21 cellular contexts compared by ENCODE assay signal in genomic region chr2:179622635-179623034, GRCh38.
DNase-seq lines count a peak whose midpoint lies in the region; ATAC-seq and TF ChIP-seq lines count a peak whose summit lies in the region.
"Had no signal": no experiment of that assay in that cellular context is flagged by ENCODE, and none has a peak within 500 bp of the region (broad histone marks: within the 10 kb centered on the region; RNA-seq: fewer than 3 reads in every experiment).

No MANE protein-coding gene starts in this region.

- no peaks in the 10 kb centered on the region for H3K9me3 ChIP-seq in SK-N-SH
- no peaks in the 10 kb centered on the region for H3K9me3 ChIP-seq in smooth muscle cell (replicated peaks; ENCODE audit: low read depth)
- no peaks in the 10 kb centered on the region for H3K9me3 ChIP-seq in thyroid gland
- H3K9me3 ChIP-seq: A549 had no signal

- intact Hi-C loops in cardiac septum (cut with DNase I), result no loop called here
- intact Hi-C loops in thyroid gland (cut with DNase I), result no loop called here

- H3K36me3 ChIP-seq in SK-N-SH (replicated peaks in 1 of 2; ENCODE audit: control insufficient read depth in 1 of 2, insufficient read depth in 2 of 2, low read length in 1 of 2) (no peaks in the 10 kb centered on the region), smooth muscle cell (ENCODE audit: low read depth) (no peaks in the 10 kb centered on the region), thyroid gland (no peaks in the 10 kb centered on the region)

- 78% methylated on average over 1 of the region's 1 CpG for WGBS in SK-N-SH (ENCODE audit: low lambda C conversion rate)
- WGBS in smooth muscle cell (ENCODE audit: low lambda C conversion rate), result 90% methylated on average over 1 of the region's 1 CpG
- WGBS in thyroid gland, 2 donors, result 86 to 100% methylated on average over 1 of the region's 1 CpG

- peaks cover 8% of the 10 kb centered on the region for H3F3A ChIP-seq in SK-N-SH (replicated peaks; ENCODE audit: insufficient read depth)
- H3F3A ChIP-seq in smooth muscle cell (ENCODE audit: low read depth), result no peaks in the 10 kb centered on the region

- DNase-seq in SK-N-SH, result no peak
- DNase-seq in cardiac septum (ENCODE audit: low spot score), result peak; percentile 82
- DNase-seq in left lobe of liver (ENCODE audit: low spot score), result no peak
- DNase-seq in smooth muscle cell (lab: John Stamatoyannopoulos, UW; ENCODE audit: unreplicated experiment), result no peak
- DNase-seq in thyroid gland, result no peak
- DNase-seq: DMS79, H9, KBM-7, NCI-H1092, NCI-H1436 treated with DMSO at 0.1 percent for 48 hours, NCI-H1930, NCI-H226, NCI-H524 treated with DMSO at 0.1 percent for 48 hours, NCI-H82, SIG-M5 had no signal

- no peaks in the 10 kb centered on the region for H4K20me1 ChIP-seq in SK-N-SH (ENCODE audit: insufficient read depth)
- no peaks in the 10 kb centered on the region for H4K20me1 ChIP-seq in smooth muscle cell (ENCODE audit: low read depth)

- 0 out of 2 replicates have a peak overlapping the region, but pooled peaks have one; percentile 40 for H2AFZ ChIP-seq in SK-N-SH (ENCODE audit: low read depth)
- no peak overlapping the region for H2AFZ ChIP-seq in smooth muscle cell (ENCODE audit: low read depth)

- TF ChIP-seq RAD21 in SK-N-SH (IDR thresholded peaks at IDR 0.05; ENCODE audit: low read length), result no peak

- no peak for TF ChIP-seq CTCF in SK-N-SH (IDR thresholded peaks at IDR 0.05)
- TF ChIP-seq CTCF in smooth muscle cell (IDR thresholded peaks at IDR 0.05; ENCODE audit: borderline replicate concordance, insufficient read depth, poor library complexity, severe bottlenecking), result no peak
- TF ChIP-seq CTCF in thyroid gland (IDR thresholded peaks at IDR 0.05), result no peak

- H3K4me3 ChIP-seq in SK-N-SH (ENCODE audit: low read depth in 2 of 2, low read length in 1 of 2), result no peak overlapping the region
- no peak overlapping the region for H3K4me3 ChIP-seq in smooth muscle cell
- no peak overlapping the region for H3K4me3 ChIP-seq in thyroid gland (replicated peaks in 1 of 3)
- H3K4me3 ChIP-seq: A549 had no signal

- TF ChIP-seq POLR2A in thyroid gland (IDR thresholded peaks at IDR 0.05), result no peak

- H3K27me3 ChIP-seq in SK-N-SH (ENCODE audit: insufficient read depth), result no peaks in the 10 kb centered on the region
- H3K27me3 ChIP-seq in smooth muscle cell (ENCODE audit: low read depth), result no peaks in the 10 kb centered on the region
- no peaks in the 10 kb centered on the region for H3K27me3 ChIP-seq in thyroid gland

- H3K4me1 ChIP-seq in SK-N-SH (ENCODE audit: control insufficient read depth in 1 of 2, insufficient read depth in 2 of 2, low read depth in 1 of 2, low read length in 1 of 2), result peaks cover 0 to 7% of the 10 kb centered on the region in 2 experiments; a peak in 1 of 4 replicates
- H3K4me1 ChIP-seq in smooth muscle cell (ENCODE audit: low read depth), result no peaks in the 10 kb centered on the region
- H3K4me1 ChIP-seq in thyroid gland, result no peaks in the 10 kb centered on the region
- H3K4me1 ChIP-seq: A549 had no signal

- no peaks in the 10 kb centered on the region for H3K9me2 ChIP-seq in SK-N-SH

- no peak for ATAC-seq in SK-N-SH treated with all-trans-retinoic acid at 6 μM for 48 hours
- peak; percentile 34 for ATAC-seq in left lobe of liver
- no peak for ATAC-seq in HG02763 (IDR thresholded peaks at IDR 0.05; ENCODE audit: unreplicated experiment)
- no peak for ATAC-seq in HG03520 (IDR thresholded peaks at IDR 0.05; ENCODE audit: unreplicated experiment)
- ATAC-seq: A549, HepG2 had no signal

- H3K9ac ChIP-seq in SK-N-SH (no peak overlapping the region), smooth muscle cell (ENCODE audit: low read depth) (no peak overlapping the region)

- H3K27ac ChIP-seq in SK-N-SH (ENCODE audit: low read depth in 2 of 2, low read length in 1 of 2), result peak overlapping the region in 1 of 2 experiments; percentile 25; a peak in 1 of 4 replicates
- H3K27ac ChIP-seq in smooth muscle cell (ENCODE audit: low read depth), result peak overlapping the region; percentile 45
- no peak overlapping the region for H3K27ac ChIP-seq in thyroid gland
- H3K27ac ChIP-seq: A549, HL-60 had no signal

- POLR2A ChIA-PET in SK-N-SH (lab: Yijun Ruan, JAX), result no interaction called here

- 0 out of 2 replicates have a peak overlapping the region, but pooled peaks have one; percentile 38 for H3K4me2 ChIP-seq in SK-N-SH
- no peak overlapping the region for H3K4me2 ChIP-seq in smooth muscle cell
- H3K4me2 ChIP-seq: A549 had no signal

- no peaks in the 10 kb centered on the region for H3K79me2 ChIP-seq in SK-N-SH (ENCODE audit: insufficient read depth)
- no peaks in the 10 kb centered on the region for H3K79me2 ChIP-seq in smooth muscle cell (ENCODE audit: low read depth)

- CTCF ChIA-PET in SK-N-SH (lab: Yijun Ruan, JAX), result no interaction called here

- no peak for TF ChIP-seq EP300 in SK-N-SH (IDR thresholded peaks at IDR 0.05; ENCODE audit: borderline replicate concordance in 1 of 2, low read depth in 1 of 2, low read length in 1 of 2)

TF ChIP-seq in SK-N-SH, 30 proteins besides CTCF, POLR2A, EP300 and RAD21 (continues in another document):
- TF ChIP-seq, protein P1, sequence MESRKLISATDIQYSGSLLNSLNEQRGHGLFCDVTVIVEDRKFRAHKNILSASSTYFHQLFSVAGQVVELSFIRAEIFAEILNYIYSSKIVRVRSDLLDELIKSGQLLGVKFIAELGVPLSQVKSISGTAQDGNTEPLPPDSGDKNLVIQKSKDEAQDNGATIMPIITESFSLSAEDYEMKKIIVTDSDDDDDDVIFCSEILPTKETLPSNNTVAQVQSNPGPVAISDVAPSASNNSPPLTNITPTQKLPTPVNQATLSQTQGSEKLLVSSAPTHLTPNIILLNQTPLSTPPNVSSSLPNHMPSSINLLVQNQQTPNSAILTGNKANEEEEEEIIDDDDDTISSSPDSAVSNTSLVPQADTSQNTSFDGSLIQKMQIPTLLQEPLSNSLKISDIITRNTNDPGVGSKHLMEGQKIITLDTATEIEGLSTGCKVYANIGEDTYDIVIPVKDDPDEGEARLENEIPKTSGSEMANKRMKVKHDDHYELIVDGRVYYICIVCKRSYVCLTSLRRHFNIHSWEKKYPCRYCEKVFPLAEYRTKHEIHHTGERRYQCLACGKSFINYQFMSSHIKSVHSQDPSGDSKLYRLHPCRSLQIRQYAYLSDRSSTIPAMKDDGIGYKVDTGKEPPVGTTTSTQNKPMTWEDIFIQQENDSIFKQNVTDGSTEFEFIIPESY (IDR thresholded peaks at IDR 0.05; ENCODE audit: borderline replicate concordance, low read depth), result no peak
- TF ChIP-seq NRF1 (IDR thresholded peaks at IDR 0.05; ENCODE audit: low read depth, low read length), result no peak
- TF ChIP-seq SIN3A (IDR thresholded peaks at IDR 0.05; ENCODE audit: borderline replicate concordance, low read depth, low read length), result no peak
- no peak for TF ChIP-seq GATA2 (CRISPR knock-in tag; IDR thresholded peaks at IDR 0.05)
- no peak for TF ChIP-seq FOSL2 (IDR thresholded peaks at IDR 0.05; ENCODE audit: borderline replicate concordance, low read depth)
- TF ChIP-seq FOXM1 (IDR thresholded peaks at IDR 0.05; ENCODE audit: low read depth), result no peak
- TF ChIP-seq POLR2AphosphoS5 (IDR thresholded peaks at IDR 0.05; ENCODE audit: low read depth, low read length), result no peak
- TF ChIP-seq PBX3 (IDR thresholded peaks at IDR 0.05), result no peak
- no peak for TF ChIP-seq TCF12 (IDR thresholded peaks at IDR 0.05)

TF ChIP-seq in SK-N-SH treated with all-trans-retinoic acid at 6 μM for 48 hours, 23 proteins besides CTCF, POLR2A, EP300 and RAD21:
- no peak for TF ChIP-seq BACH2 (CRISPR knock-in tag; IDR thresholded peaks at IDR 0.05; ENCODE audit: borderline replicate concordance)
- TF ChIP-seq CSRNP3 (CRISPR knock-in tag; IDR thresholded peaks at IDR 0.05), result no peak
- TF ChIP-seq, protein P2, sequence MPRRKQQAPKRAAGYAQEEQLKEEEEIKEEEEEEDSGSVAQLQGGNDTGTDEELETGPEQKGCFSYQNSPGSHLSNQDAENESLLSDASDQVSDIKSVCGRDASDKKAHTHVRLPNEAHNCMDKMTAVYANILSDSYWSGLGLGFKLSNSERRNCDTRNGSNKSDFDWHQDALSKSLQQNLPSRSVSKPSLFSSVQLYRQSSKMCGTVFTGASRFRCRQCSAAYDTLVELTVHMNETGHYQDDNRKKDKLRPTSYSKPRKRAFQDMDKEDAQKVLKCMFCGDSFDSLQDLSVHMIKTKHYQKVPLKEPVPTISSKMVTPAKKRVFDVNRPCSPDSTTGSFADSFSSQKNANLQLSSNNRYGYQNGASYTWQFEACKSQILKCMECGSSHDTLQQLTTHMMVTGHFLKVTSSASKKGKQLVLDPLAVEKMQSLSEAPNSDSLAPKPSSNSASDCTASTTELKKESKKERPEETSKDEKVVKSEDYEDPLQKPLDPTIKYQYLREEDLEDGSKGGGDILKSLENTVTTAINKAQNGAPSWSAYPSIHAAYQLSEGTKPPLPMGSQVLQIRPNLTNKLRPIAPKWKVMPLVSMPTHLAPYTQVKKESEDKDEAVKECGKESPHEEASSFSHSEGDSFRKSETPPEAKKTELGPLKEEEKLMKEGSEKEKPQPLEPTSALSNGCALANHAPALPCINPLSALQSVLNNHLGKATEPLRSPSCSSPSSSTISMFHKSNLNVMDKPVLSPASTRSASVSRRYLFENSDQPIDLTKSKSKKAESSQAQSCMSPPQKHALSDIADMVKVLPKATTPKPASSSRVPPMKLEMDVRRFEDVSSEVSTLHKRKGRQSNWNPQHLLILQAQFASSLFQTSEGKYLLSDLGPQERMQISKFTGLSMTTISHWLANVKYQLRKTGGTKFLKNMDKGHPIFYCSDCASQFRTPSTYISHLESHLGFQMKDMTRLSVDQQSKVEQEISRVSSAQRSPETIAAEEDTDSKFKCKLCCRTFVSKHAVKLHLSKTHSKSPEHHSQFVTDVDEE (CRISPR knock-in tag; IDR thresholded peaks at IDR 0.05), result no peak
- TF ChIP-seq ARNTL (CRISPR knock-in tag; IDR thresholded peaks at IDR 0.05; ENCODE audit: borderline replicate concordance, low read depth), result no peak
- TF ChIP-seq PPARA (CRISPR knock-in tag; IDR thresholded peaks at IDR 0.05; ENCODE audit: borderline replicate concordance), result no peak
- TF ChIP-seq TCF4 (CRISPR knock-in tag; IDR thresholded peaks at IDR 0.05; ENCODE audit: borderline replicate concordance), result no peak
- TF ChIP-seq ISL1 (CRISPR knock-in tag; IDR thresholded peaks at IDR 0.05), result no peak
